Comparison of ENCODE assay signal across 8 cellular contexts in the genomic region with DNA sequence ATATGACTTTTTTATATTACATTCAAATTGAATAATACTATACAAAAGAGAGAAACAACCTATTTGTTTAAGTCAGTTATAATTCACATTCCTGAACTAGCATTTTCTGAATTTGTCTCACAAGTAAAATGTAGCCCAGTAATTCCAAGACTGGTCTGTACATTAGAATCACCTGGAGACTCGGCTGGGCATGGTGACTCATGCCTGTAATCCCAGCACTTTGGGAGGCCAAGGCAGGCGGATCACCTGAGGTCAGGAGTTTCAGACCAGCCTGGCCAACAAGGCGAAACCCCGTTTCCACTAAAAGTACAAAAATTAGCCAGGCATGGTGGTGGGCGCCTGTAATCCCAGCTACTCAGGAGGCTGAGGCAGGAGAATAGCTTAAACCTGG. TPM values are rescaled to one million over a fixed set of nuclear protein-coding genes. Genes with fewer than 3 reads are reported as not detected.
DNase-seq lines count a peak whose midpoint lies in the region; ATAC-seq and TF ChIP-seq lines count a peak whose summit lies in the region.
"Not testable (repeated sequence)": the region's sequence is repeated elsewhere in the genome, so short reads cannot be mapped to it uniquely, and the experiment has no call there.

No MANE protein-coding gene starts in this region.

- H3K4me3 ChIP-seq in HEK293 (ENCODE audit: low read depth, low read length); epithelial cell of esophagus (ENCODE audit: low read length); mucosa of descending colon; transverse colon: not testable (repeated sequence)

- not testable (repeated sequence) for H3K4me3 Mint-ChIP-seq in Calu3 (ENCODE audit: low read depth, unreplicated experiment); MCF 10A (ENCODE audit: unreplicated experiment)
- H3K4me3 Mint-ChIP-seq in T-helper 17 cell: peak overlapping the region; percentile 12

- not testable (repeated sequence) for H3K9me3 Mint-ChIP-seq in Calu3 (ENCODE audit: low read depth, unreplicated experiment); MCF 10A (ENCODE audit: unreplicated experiment)

- BruUV-seq in Calu3 (replicated peaks; lab: Mats Ljungman, UMichigan); MCF 10A (replicated peaks; lab: Mats Ljungman, UMichigan): not testable (repeated sequence)

- not testable (repeated sequence) for TF ChIP-seq EP300 in transverse colon (IDR thresholded peaks at IDR 0.05; ENCODE audit: low read depth)

- not testable (repeated sequence) for H3K27me3 Mint-ChIP-seq in Calu3 (ENCODE audit: unreplicated experiment); T-helper 17 cell; MCF 10A (ENCODE audit: insufficient read depth, unreplicated experiment)

- in situ Hi-C loops in transverse colon (cut with MboI; ENCODE audit: low pct_ligation_motif_present in 1 of 4, low pct_unique_long_range_greater_than_20kb in 1 of 4, low sequenced_read_pairs in 3 of 4): not testable (repeated sequence)

- WGBS in transverse colon (ENCODE audit: low coverage in 1 of 2), 2 donors: 56 to 77% methylated on average over 5 of the region's 5 CpGs

- H3K36me3 Mint-ChIP-seq in Calu3 (ENCODE audit: insufficient read depth, unreplicated experiment): peaks cover 11% of the 10 kb centered on the region
- not testable (repeated sequence) for H3K36me3 Mint-ChIP-seq in T-helper 17 cell (ENCODE audit: low read depth); MCF 10A (ENCODE audit: insufficient read depth, unreplicated experiment)

- H3K4me1 ChIP-seq in HEK293 (ENCODE audit: control insufficient read depth, insufficient read depth, low read length): not testable (repeated sequence)
- H3K4me1 ChIP-seq in mucosa of descending colon (ENCODE audit: low read depth) (peaks cover 16% of the 10 kb centered on the region), transverse colon (peaks cover 17 to 58% (median 32%) of the 10 kb centered on the region in 4 donors)

- H3K4me1 Mint-ChIP-seq in Calu3 (ENCODE audit: low read depth, unreplicated experiment) (peaks cover 39% of the 10 kb centered on the region), T-helper 17 cell (peaks cover 32% of the 10 kb centered on the region), MCF 10A (ENCODE audit: insufficient read depth, unreplicated experiment) (peaks cover 27% of the 10 kb centered on the region)

- ATAC-seq in T-helper 17 cell: not testable (repeated sequence)
- peak; percentile 67 for ATAC-seq in left colon
- ATAC-seq in mucosa of descending colon: peak; percentile 78

- TF ChIP-seq CTCF in Calu3 (IDR thresholded peaks at IDR 0.05; ENCODE audit: unreplicated experiment); HEK293 (tag by site-specific recombination; IDR thresholded peaks at IDR 0.05); MCF 10A (IDR thresholded peaks at IDR 0.05; ENCODE audit: unreplicated experiment); epithelial cell of esophagus (IDR thresholded peaks at IDR 0.05; ENCODE audit: insufficient read depth, low read depth, low read length, missing control alignments); mucosa of descending colon (IDR thresholded peaks at IDR 0.05); transverse colon (IDR thresholded peaks at IDR 0.05): not testable (repeated sequence)

- not testable (repeated sequence) for DNase-seq in Calu3, T-helper 17 cell, left colon
- peak; percentile 12 for DNase-seq in MCF 10A (ENCODE audit: unreplicated experiment)
- peak; percentile 43 for DNase-seq in epithelial cell of esophagus (ENCODE audit: low read depth)
- peak in 1 of 3 donors; percentile 58 for DNase-seq in mucosa of descending colon
- DNase-seq in transverse colon: peak; percentile 34

- H3K36me3 ChIP-seq in HEK293 (ENCODE audit: control insufficient read depth in 2 of 2, insufficient read depth in 1 of 2, low read length in 2 of 2): peaks cover 5 to 22% of the 10 kb centered on the region in 2 experiments; a peak in 2 of 3 replicates
- H3K36me3 ChIP-seq in mucosa of descending colon (ENCODE audit: low read depth); transverse colon: not testable (repeated sequence)

- intact Hi-C loops in Calu3 (cut with micrococcal nuclease; ENCODE audit: unreplicated experiment); MCF 10A (cut with micrococcal nuclease); left colon (cut with DNase I, micrococcal nuclease); mucosa of descending colon (cut with DNase I, micrococcal nuclease); transverse colon (cut with DNase I; ENCODE audit: low total_unique reads): not testable (repeated sequence)

- not testable (repeated sequence) for H3K9me3 ChIP-seq in HEK293 (ENCODE audit: control insufficient read depth, insufficient read depth, low read depth, low read length); T-helper 17 cell (ENCODE audit: control insufficient read depth, low read length, poor library complexity, severe bottlenecking); mucosa of descending colon; transverse colon

- TF ChIP-seq POLR2A in transverse colon (IDR thresholded peaks at IDR 0.05): not testable (repeated sequence)

- not testable (repeated sequence) for H3K27me3 ChIP-seq in transverse colon

- H3K27ac ChIP-seq in HEK293 (ENCODE audit: extremely low read depth, low read depth, low read length): not testable (repeated sequence)
- H3K27ac ChIP-seq in transverse colon: peak overlapping the region; percentile 23 to 61 (median 46)

- peak overlapping the region; percentile 60 for H3K27ac Mint-ChIP-seq in Calu3 (ENCODE audit: unreplicated experiment)
- H3K27ac Mint-ChIP-seq in T-helper 17 cell; MCF 10A (ENCODE audit: low read depth, unreplicated experiment): not testable (repeated sequence)

- CTCF ChIA-PET in Calu3 (lab: Charles Lee): not testable (repeated sequence)
- CTCF ChIA-PET in HEK293 (lab: Yijun Ruan, JAX) (interaction anchor here (0.7 to 1.1 kb wide), 2 partner anchors 113 to 243 kb away, joined by 3 read pairs; no protein-coding TSS in a partner anchor), MCF 10A (lab: Yijun Ruan, JAX) (interaction anchor here (1.0 to 4.5 kb wide), 3 partner anchors 10 to 224 kb away, joined by 3 to 29 read pairs (median 3); no protein-coding TSS in a partner anchor)

- POLR2A ChIA-PET in HEK293 (lab: Yijun Ruan, JAX): not testable (repeated sequence)
- POLR2A ChIA-PET in MCF 10A (lab: Yijun Ruan, JAX): interaction anchor here (0.6 kb wide), 1 partner anchor 34 kb away, joined by 3 read pairs; no protein-coding TSS in a partner anchor

TF ChIP-seq in HEK293, 187 proteins besides CTCF, POLR2A, EP300 and RAD21:
- TF ChIP-seq GLIS1 (tag by site-specific recombination; IDR thresholded peaks at IDR 0.05): 0 out of 2 replicates have a peak, but pooled peaks have one; percentile 40

RNA-seq across cellular contexts. Expression of a gene that starts 7.0 kb away (rescaled TPM):
- 35.1 and 44.6 TPM in 2 replicates for total RNA-seq in Calu3 (2022)
- 10 to 100 TPM; 13.0 to 14.0 TPM for total RNA-seq in T-helper 17 cell
- total RNA-seq in MCF 10A (2022): 14.7 and 16.2 TPM in 2 replicates
- 10 to 100 TPM; 51.4 to 66.1 TPM for total RNA-seq in left colon
- total RNA-seq in mucosa of descending colon: 10 to 100 TPM; 46.5 to 79.3 (median 46.7) TPM
- 10 to 100 TPM in 2 of 4 donors, 1 to 10 TPM in 2; 6.0 to 33.0 (median 19.8) TPM for total RNA-seq in transverse colon

RNA-seq across cellular contexts. Expression of a gene that starts 30.8 kb away (rescaled TPM):
- total RNA-seq in Calu3 (2022) (23.1 and 30.1 TPM in 2 replicates), T-helper 17 cell (1 to 10 TPM; 3.0 to 3.7 TPM), MCF 10A (2022) (24.8 and 29.2 TPM in 2 replicates), left colon (10 to 100 TPM; 39.8 to 45.8 TPM), mucosa of descending colon (10 to 100 TPM; 31.3 to 37.7 (median 36.3) TPM), transverse colon (10 to 100 TPM in 3 of 4 donors, under 1 TPM in 1; 0.60 to 22.1 (median 21.2) TPM)
